8 cellular contexts compared by ENCODE assay signal in genomic region chr1:64744492-64745180, GRCh38. TPM values are rescaled to one million over a fixed set of nuclear protein-coding genes. Genes with fewer than 3 reads are reported as not detected.
DNase-seq lines count a peak whose midpoint lies in the region; ATAC-seq and TF ChIP-seq lines count a peak whose summit lies in the region.

Gene RAVER2 (plus strand): TSS chr1:64745075. CDS start chr1:64745173, 98 bp downstream.

- no peak for DNase-seq in CD14-positive monocyte (ENCODE audit: low spot score)
- DNase-seq in NCI-H1092 treated with DMSO at 0.1 percent for 48 hours (lab: John Stamatoyannopoulos, UW) = peak; percentile 61
- peak; percentile 19 to 69 (median 37) for DNase-seq in T-helper 2 cell
- peak; percentile 22 for DNase-seq in astrocyte of the cerebellum (ENCODE audit: low read depth)
- peak; percentile 40 to 42 for DNase-seq in hippocampal formation (lab: John Stamatoyannopoulos, UW)
- no peak for DNase-seq in retinal pigment epithelial cell (ENCODE audit: low read depth)

- ATAC-seq in GM21367 (IDR thresholded peaks at IDR 0.05; ENCODE audit: unreplicated experiment) (peak; percentile 56), GM21576 (IDR thresholded peaks at IDR 0.05; ENCODE audit: unreplicated experiment) (no peak)

- TF ChIP-seq CTCF in CD14-positive monocyte (IDR thresholded peaks at IDR 0.05) = peak; percentile 36
- TF ChIP-seq CTCF in astrocyte of the cerebellum (IDR thresholded peaks at IDR 0.05; ENCODE audit: low read depth, low read length, missing control alignments) = peak; percentile 51
- TF ChIP-seq CTCF in retinal pigment epithelial cell (conservative IDR thresholded peaks at IDR 0.05; ENCODE audit: low read depth, low read length) = peak; percentile 60

- H3K4me3 ChIP-seq in astrocyte of the cerebellum (ENCODE audit: low read depth, low read length) = peak within 1 kb of the TSS; percentile 76
- peak within 1 kb of the TSS; percentile 80 for H3K4me3 ChIP-seq in retinal pigment epithelial cell (ENCODE audit: low read length)

- no peaks in the 10 kb centered on the region for H3K36me3 Mint-ChIP-seq in CD14-positive monocyte

- H3K27ac Mint-ChIP-seq in CD14-positive monocyte = peak within 1 kb of the TSS in 5 of 7 donors; percentile 3 to 78 (median 25)

- peaks cover 0 to 2% (median 0%) of the 10 kb centered on the region in 7 donors for H3K9me3 Mint-ChIP-seq in CD14-positive monocyte

- intact Hi-C loops in CD14-positive monocyte (cut with micrococcal nuclease) = no loop called here

- peaks cover 21% of the 10 kb centered on the region for H3K4me1 Mint-ChIP-seq in CD14-positive monocyte

- H3K4me3 Mint-ChIP-seq in CD14-positive monocyte = peak within 1 kb of the TSS; percentile 91 to 95

- H3K27me3 Mint-ChIP-seq in CD14-positive monocyte (ENCODE audit: low read depth in 3 of 3) = peaks cover 3 to 10% (median 4%) of the 10 kb centered on the region in 3 donors

- in situ Hi-C loops in astrocyte of the cerebellum (cut with HindIII; ENCODE audit: low sequenced_read_pairs) = no loop called here

RNA-seq across cellular contexts. Expression of gene RAVER2, which starts in this region (rescaled TPM):
- under 1 TPM; 0.38 to 0.69 TPM for polyA plus RNA-seq in CD14-positive monocyte

Comparison
In these comparisons a context has a peak if more than half of its experiments do, and no peak if none do; other contexts are left out.
1. DNase-seq: peak in NCI-H1092 treated with DMSO at 0.1 percent for 48 hours (single experiment), T-helper 2 cell (5 of 5), astrocyte of the cerebellum (single experiment) and hippocampal formation (2 of 2); none in CD14-positive monocyte (single experiment) and retinal pigment epithelial cell (single experiment).
2. Peak in every context shown above with its lines, with median percentiles within 50 percentile points of each other: CTCF ChIP-seq.